26 cellular contexts compared by ENCODE assay signal in the genomic region with DNA sequence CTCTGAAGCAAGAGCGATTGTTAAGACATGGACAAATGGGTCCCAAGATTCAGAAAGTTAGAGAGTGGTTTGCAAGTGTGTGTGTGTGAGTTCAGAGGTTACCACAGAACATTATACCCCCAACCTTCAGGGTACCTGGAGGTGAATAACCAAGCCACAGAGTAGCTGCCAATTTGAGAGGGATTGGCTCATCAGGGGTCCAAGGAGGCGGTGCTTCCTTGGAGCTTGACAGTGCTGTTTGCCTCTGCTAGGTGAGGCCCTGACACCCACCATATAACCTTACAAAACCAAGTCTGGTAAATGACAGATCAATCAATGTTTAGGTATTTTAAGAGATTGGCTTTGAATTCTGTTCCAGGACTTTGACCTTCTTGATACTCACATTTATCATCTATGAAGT. TPM values are rescaled to one million over a fixed set of nuclear protein-coding genes. Genes with fewer than 3 reads are reported as not detected.
A peak's percentile ranks its signal among the peaks of the same experiment; 100 is the strongest.
DNase-seq lines count a peak whose midpoint lies in the region; ATAC-seq, FAIRE-seq and TF ChIP-seq lines count a peak whose summit lies in the region.
"Had no signal": no experiment of that assay in that cellular context is flagged by ENCODE, and none has a peak within 500 bp of the region (broad histone marks: within the 10 kb centered on the region; RNA-seq: fewer than 3 reads in every experiment).

No MANE protein-coding gene starts in this region.

- peaks cover 28% of the 10 kb centered on the region for H3K4me1 Mint-ChIP-seq in astrocyte (ENCODE audit: low read depth, unreplicated experiment)
- H3K4me1 Mint-ChIP-seq: activated CD4-positive, alpha-beta memory T cell treated with anti-CD3 and anti-CD28 coated beads, Interleukin-2, amount 10 ng/mL, durations not matched to agents 7 days and 5 days; CD8-positive, alpha-beta memory T cell; naive thymus-derived CD4-positive, alpha-beta T cell had no signal

- H3K4me2 ChIP-seq in astrocyte (ENCODE audit: low read length), result peak overlapping the region; percentile 64
- H3K4me2 ChIP-seq in mesenchymal stem cell (ENCODE audit: low read length, poor library complexity, severe bottlenecking), result no peak overlapping the region
- H3K4me2 ChIP-seq in smooth muscle cell, result no peak overlapping the region

- H3K27ac ChIP-seq in astrocyte (ENCODE audit: low read depth, low read length) (peak overlapping the region; percentile 67), mesenchymal stem cell (ENCODE audit: low read length, poor library complexity, severe bottlenecking) (peak overlapping the region; percentile 85), smooth muscle cell (ENCODE audit: low read depth) (peak overlapping the region; percentile 70)
- H3K27ac ChIP-seq: WERI-Rb-1 had no signal

- H3K9me3 Mint-ChIP-seq in astrocyte (ENCODE audit: unreplicated experiment), result no peaks in the 10 kb centered on the region
- H3K9me3 Mint-ChIP-seq: T-helper 1 cell treated with Interleukin-12 subunit alpha and Interleukin-12 subunit beta and Interleukin-4 antibody, amounts not matched to agents 30 μg/mL and 1 μg/mL, for 36 hours had no signal

- H3K79me2 ChIP-seq in astrocyte (ENCODE audit: insufficient read depth, low read length) (no peaks in the 10 kb centered on the region), smooth muscle cell (ENCODE audit: low read depth) (no peaks in the 10 kb centered on the region)

- H3K4me3 ChIP-seq in H7 (ENCODE audit: insufficient read depth, low read depth, low read length), result no peak overlapping the region
- no peak overlapping the region for H3K4me3 ChIP-seq in astrocyte (ENCODE audit: insufficient read depth, low read depth, low read length)
- peak overlapping the region in 1 of 2 experiments; percentile 42 for H3K4me3 ChIP-seq in mesenchymal stem cell (ENCODE audit: insufficient read depth in 1 of 2, low read depth in 1 of 2, low read length in 2 of 2)
- H3K4me3 ChIP-seq in smooth muscle cell, result no peak overlapping the region
- H3K4me3 ChIP-seq: prostate gland had no signal

- H3K79me1 ChIP-seq in mesenchymal stem cell (replicated peaks; ENCODE audit: low read length, poor library complexity, severe bottlenecking), result no peaks in the 10 kb centered on the region

- peak overlapping the region in 1 of 2 experiments; percentile 83 for H3K4ac ChIP-seq in mesenchymal stem cell (ENCODE audit: low read depth in 1 of 2, low read length in 2 of 2)

- TF ChIP-seq CTCF in astrocyte (IDR thresholded peaks at IDR 0.05; ENCODE audit: insufficient read depth, low read depth, low read length) (no peak), smooth muscle cell (IDR thresholded peaks at IDR 0.05; ENCODE audit: borderline replicate concordance, insufficient read depth, poor library complexity, severe bottlenecking) (no peak)

- no peak overlapping the region for H4K8ac ChIP-seq in mesenchymal stem cell (ENCODE audit: low read length)

- no peak overlapping the region for H2BK120ac ChIP-seq in mesenchymal stem cell (ENCODE audit: low read depth, low read length)

- WGBS in mesenchymal stem cell, result 90% methylated on average over 2 of the region's 2 CpGs
- WGBS in smooth muscle cell (ENCODE audit: low lambda C conversion rate), result 98% methylated on average over 2 of the region's 2 CpGs

- H2BK15ac ChIP-seq in mesenchymal stem cell (ENCODE audit: low read depth, poor library complexity, severe bottlenecking), result no peak overlapping the region

- no peaks in the 10 kb centered on the region for H3K36me3 Mint-ChIP-seq in astrocyte (ENCODE audit: low read depth, unreplicated experiment)
- H3K36me3 Mint-ChIP-seq: CD8-positive, alpha-beta memory T cell; naive thymus-derived CD4-positive, alpha-beta T cell had no signal

- no peak overlapping the region for H3K27ac Mint-ChIP-seq in astrocyte (ENCODE audit: unreplicated experiment)
- H3K27ac Mint-ChIP-seq: activated CD4-positive, alpha-beta memory T cell treated with anti-CD3 and anti-CD28 coated beads, Interleukin-2, amount 10 ng/mL, durations not matched to agents 7 days and 5 days; CD8-positive, alpha-beta memory T cell; naive thymus-derived CD4-positive, alpha-beta T cell; T-helper 1 cell treated with Interleukin-12 subunit alpha and Interleukin-12 subunit beta and Interleukin-4 antibody, amounts not matched to agents 30 μg/mL and 1 μg/mL, for 36 hours had no signal

- peaks cover 27% of the 10 kb centered on the region for H3K4me1 ChIP-seq in astrocyte (ENCODE audit: insufficient read depth, low read length)
- peaks cover 6% of the 10 kb centered on the region for H3K4me1 ChIP-seq in mesenchymal stem cell (ENCODE audit: control insufficient read depth, insufficient read depth, low read depth, low read length)
- peaks cover 7% of the 10 kb centered on the region for H3K4me1 ChIP-seq in smooth muscle cell (ENCODE audit: low read depth)

- peak overlapping the region; percentile 3 to 89 for H3K18ac ChIP-seq in mesenchymal stem cell (ENCODE audit: low read depth in 1 of 2, low read length in 2 of 2)

- H3K14ac ChIP-seq in mesenchymal stem cell (ENCODE audit: low read length in 2 of 2), result no peak overlapping the region

- no peak overlapping the region for H3K23ac ChIP-seq in mesenchymal stem cell (ENCODE audit: low read length in 2 of 2)

- H3F3A ChIP-seq in smooth muscle cell (ENCODE audit: low read depth), result peaks cover 8% of the 10 kb centered on the region

- no peak for FAIRE-seq in astrocyte (lab: Jason Lieb, UNC)
- FAIRE-seq: GM18507 had no signal

- H3K9ac ChIP-seq in astrocyte (ENCODE audit: low read length) (peak overlapping the region; percentile 36), mesenchymal stem cell (ENCODE audit: low read length) (peak overlapping the region; percentile 60), smooth muscle cell (ENCODE audit: low read depth) (no peak overlapping the region)

- peaks cover 2% of the 10 kb centered on the region for H3K27me3 Mint-ChIP-seq in astrocyte (ENCODE audit: low read depth, unreplicated experiment)
- H3K27me3 Mint-ChIP-seq: activated CD4-positive, alpha-beta memory T cell treated with anti-CD3 and anti-CD28 coated beads, Interleukin-2, amount 10 ng/mL, durations not matched to agents 7 days and 5 days; CD8-positive, alpha-beta memory T cell; naive thymus-derived CD4-positive, alpha-beta T cell had no signal

- H3K36me3 ChIP-seq in H7 (replicated peaks; ENCODE audit: control insufficient read depth, insufficient read depth, low read length) (no peaks in the 10 kb centered on the region; the same call in 1 of the 2 replicates), astrocyte (ENCODE audit: insufficient read depth, low read length) (no peaks in the 10 kb centered on the region), mesenchymal stem cell (ENCODE audit: control insufficient read depth in 1 of 2, insufficient read depth in 2 of 2, low read depth in 1 of 2, low read length in 2 of 2) (no peaks in the 10 kb centered on the region), smooth muscle cell (ENCODE audit: low read depth) (no peaks in the 10 kb centered on the region)
- H3K36me3 ChIP-seq: brain microvascular endothelial cell, prostate gland, WERI-Rb-1 had no signal

- ATAC-seq in GM18502 (IDR thresholded peaks at IDR 0.05; ENCODE audit: poor library complexity, unreplicated experiment) (no peak), GM21717 (IDR thresholded peaks at IDR 0.05; ENCODE audit: unreplicated experiment) (no peak)
- ATAC-seq: naive thymus-derived CD4-positive, alpha-beta T cell had no signal

- H4K91ac ChIP-seq in mesenchymal stem cell (ENCODE audit: low read length), result peak overlapping the region; percentile 5

- no peaks in the 10 kb centered on the region for H4K20me1 ChIP-seq in astrocyte (ENCODE audit: insufficient read depth, low read length)
- H4K20me1 ChIP-seq in smooth muscle cell (ENCODE audit: low read depth), result no peaks in the 10 kb centered on the region

- no peaks in the 10 kb centered on the region for H3K27me3 ChIP-seq in H7 (ENCODE audit: control insufficient read depth, insufficient read depth, low read length)
- H3K27me3 ChIP-seq in astrocyte (ENCODE audit: insufficient read depth, low read length), result no peaks in the 10 kb centered on the region
- H3K27me3 ChIP-seq in mesenchymal stem cell (ENCODE audit: control insufficient read depth in 1 of 2, insufficient read depth in 1 of 2, low read length in 2 of 2), result no peaks in the 10 kb centered on the region
- no peaks in the 10 kb centered on the region for H3K27me3 ChIP-seq in smooth muscle cell (ENCODE audit: low read depth)
- H3K27me3 ChIP-seq: brain microvascular endothelial cell had no signal

- no peak overlapping the region for H2BK5ac ChIP-seq in mesenchymal stem cell (ENCODE audit: low read depth, low read length, poor library complexity, severe bottlenecking)

- DNase-seq in H7, result peak; percentile 49
- no peak for DNase-seq in astrocyte (ENCODE audit: low read depth)
- DNase-seq in mesenchymal stem cell, result no peak
- DNase-seq in smooth muscle cell (lab: John Stamatoyannopoulos, UW; ENCODE audit: unreplicated experiment), result no peak
- no peak for DNase-seq in T-helper 1 cell
- no peak for DNase-seq in NCI-H1092 treated with DMSO at 0.1 percent for 48 hours (lab: John Stamatoyannopoulos, UW)
- DNase-seq: activated CD4-positive, alpha-beta memory T cell treated with anti-CD3 and anti-CD28 coated beads, Interleukin-2, amount 10 ng/mL, durations not matched to agents 7 days and 5 days; activated naive CD4-positive, alpha-beta T cell treated with anti-CD3 and anti-CD28 coated beads, Interleukin-2, amount 50 U/mL, for 16 hours; activated T-cell treated with anti-CD3 and anti-CD28 coated beads, Interleukin-2, amount 50 U/mL, for 1 hour; CD8-positive, alpha-beta memory T cell; glutamatergic neuron; KG1; naive thymus-derived CD4-positive, alpha-beta T cell; stimulated activated CD4-positive, alpha-beta T cell treated with anti-CD3 and anti-CD28 coated beads, Interleukin-12 subunit alpha, Interleukin-12 subunit beta, amount 100 ng/mL, for 4 hours; WERI-Rb-1 had no signal

- H2AK5ac ChIP-seq in mesenchymal stem cell (ENCODE audit: low read length, severe bottlenecking), result no peak overlapping the region

- no peaks in the 10 kb centered on the region for H3K9me3 ChIP-seq in astrocyte (ENCODE audit: insufficient read depth, low read depth, low read length)
- no peaks in the 10 kb centered on the region for H3K9me3 ChIP-seq in mesenchymal stem cell (ENCODE audit: control insufficient read depth, low read length)
- H3K9me3 ChIP-seq in smooth muscle cell (replicated peaks; ENCODE audit: low read depth), result no peaks in the 10 kb centered on the region
- H3K9me3 ChIP-seq: prostate gland had no signal

- no peak overlapping the region for H3K4me3 Mint-ChIP-seq in astrocyte (ENCODE audit: unreplicated experiment)
- H3K4me3 Mint-ChIP-seq: activated CD4-positive, alpha-beta memory T cell treated with anti-CD3 and anti-CD28 coated beads, Interleukin-2, amount 10 ng/mL, durations not matched to agents 7 days and 5 days; CD8-positive, alpha-beta memory T cell; naive thymus-derived CD4-positive, alpha-beta T cell; T-helper 1 cell treated with Interleukin-12 subunit alpha and Interleukin-12 subunit beta and Interleukin-4 antibody, amounts not matched to agents 30 μg/mL and 1 μg/mL, for 36 hours had no signal

- no peak overlapping the region for H2AFZ ChIP-seq in astrocyte (ENCODE audit: low read depth, low read length)
- no peak overlapping the region for H2AFZ ChIP-seq in mesenchymal stem cell (ENCODE audit: low read depth, low read length)
- H2AFZ ChIP-seq in smooth muscle cell (ENCODE audit: low read depth), result no peak overlapping the region

- peak overlapping the region; percentile 7 to 91 for H2BK12ac ChIP-seq in mesenchymal stem cell (ENCODE audit: low read length in 2 of 2)

RNA-seq across cellular contexts. Expression of gene LRTM1, which starts 35.7 kb away (rescaled TPM):
- total RNA-seq in H7 (2014; rRNA removed; shearing (Covaris generic)), result not detected in 2 replicates
- total RNA-seq in astrocyte, result not detected in 2 replicates
- 0.07 TPM for polyA plus RNA-seq in mesenchymal stem cell (2013, experiment 1 of 2)
- polyA plus RNA-seq in mesenchymal stem cell (2013, experiment 2 of 2), result 0.12 TPM
- total RNA-seq in smooth muscle cell, result not detected in 2 replicates
- polyA plus RNA-seq in smooth muscle cell, result not detected in 2 replicates
- total RNA-seq: activated CD4-positive, alpha-beta memory T cell treated with anti-CD3 and anti-CD28 coated beads, Interleukin-2, amount 10 ng/mL, durations not matched to agents 7 days and 5 days; CD8-positive, alpha-beta memory T cell; dermis microvascular lymphatic vessel endothelial cell; esophagus mucosa; lower leg skin; naive thymus-derived CD4-positive, alpha-beta T cell; Right ventricle myocardium inferior; ureter had no signal
- polyA plus RNA-seq: CD8-positive, alpha-beta memory T cell; naive thymus-derived CD4-positive, alpha-beta T cell had no signal
